Comparison of ENCODE assay signal across 21 cellular contexts in genomic region chr6:150900049-150900448, GRCh38.
"Had no signal": no experiment of that assay in that cellular context is flagged by ENCODE, and none has a peak within 500 bp of the region (broad histone marks: within the 10 kb centered on the region; RNA-seq: fewer than 3 reads in every experiment).

No MANE protein-coding gene starts in this region.

- H3K4me1 ChIP-seq: uterus had no signal

- ATAC-seq: activated CD4-positive, CD25-positive, alpha-beta regulatory T cell treated with anti-CD3 and anti-CD28 coated beads, Interleukin-2, amount 50 U/mL, for 24 hours; esophagus mucosa; left lung; mucosa of descending colon; naive thymus-derived CD8-positive, alpha-beta T cell; T-helper 17 cell had no signal

- H3K27me3 Mint-ChIP-seq: naive thymus-derived CD8-positive, alpha-beta T cell; T-helper 17 cell had no signal

- FAIRE-seq: endometrium, kidney had no signal

- H3K9me3 ChIP-seq: ascending aorta, left lung, mucosa of descending colon, tibial artery, uterus had no signal

- H3K36me3 ChIP-seq: uterus had no signal

- H3K27me3 ChIP-seq: ascending aorta, dorsolateral prefrontal cortex, left lung, tibial artery, uterus had no signal

- H3K27ac Mint-ChIP-seq: T-helper 17 cell had no signal

- H3K4me3 ChIP-seq: ascending aorta, dorsolateral prefrontal cortex, left lung, mucosa of descending colon, skin epidermis, tibial artery, uterus had no signal

- H3K9me3 Mint-ChIP-seq: naive thymus-derived CD8-positive, alpha-beta T cell had no signal

- H3K27ac ChIP-seq: ascending aorta, dorsolateral prefrontal cortex, left lung, skin epidermis, tibial artery, uterus had no signal

- H3K4me3 Mint-ChIP-seq: naive thymus-derived CD8-positive, alpha-beta T cell; T-helper 17 cell had no signal

- DNase-seq: activated CD4-positive, alpha-beta T cell treated with anti-CD3 and anti-CD28 coated beads, Interleukin-2, amount 50 U/mL, for 1 hour; activated naive CD4-positive, alpha-beta T cell; activated T-cell treated with anti-CD3 and anti-CD28 coated beads for 4 hours; dorsolateral prefrontal cortex; hypothalamus; kidney; left lung; mucosa of descending colon; naive thymus-derived CD8-positive, alpha-beta T cell; posterior cingulate gyrus; stimulated activated CD4-positive, alpha-beta T cell treated with anti-CD3 and anti-CD28 coated beads, Interleukin-15, amount 100 ng/mL, for 24 hours; stimulated activated CD4-positive, alpha-beta T cell treated with anti-CD3 and anti-CD28 coated beads, Interleukin-4, amount 100 ng/mL, for 24 hours; stimulated activated naive CD4-positive, alpha-beta T cell; T-helper 17 cell; tibial artery; uterus had no signal
